ENCODE assay signal across 8 cellular contexts in genomic region chr21:32653326-32653901, GRCh38. TPM values are rescaled to one million over a fixed set of nuclear protein-coding genes. Genes with fewer than 3 reads are reported as not detected.
DNase-seq lines count a peak whose midpoint lies in the region; ATAC-seq, FAIRE-seq and TF ChIP-seq lines count a peak whose summit lies in the region.

No MANE protein-coding gene starts in this region.

- intact Hi-C loops in activated T-helper 2 cell treated with anti-CD3 and anti-CD28 coated beads, Interferon-gamma antibody, Interleukin-2, Interleukin-4, amounts not matched to agents 10 μg/mL and 5 μg/mL and 100 μg/mL, durations not matched to agents 14 hours and 24 hours and 36 hours (cut with micrococcal nuclease), result loop anchor here (2.0 to 5.0 kb wide), 2 partner anchors 73 to 119 kb away; partner anchors contain the start of gene PAXBP1
- intact Hi-C loops in sciatic nerve (cut with DNase I), result no loop called here

- FAIRE-seq in RCC 7860 (lab: Jason Lieb, UNC), result peak; percentile 50

- no peaks in the 10 kb centered on the region for H3K4me1 Mint-ChIP-seq in neural progenitor cell
- H3K4me1 Mint-ChIP-seq in activated T-helper 2 cell treated with anti-CD3 and anti-CD28 coated beads, Interferon-gamma antibody, Interleukin-2, Interleukin-4, amounts not matched to agents 10 μg/mL and 5 μg/mL and 100 μg/mL, durations not matched to agents 14 hours and 24 hours and 36 hours (ENCODE audit: low read depth), result peaks cover 24% of the 10 kb centered on the region

- H3K4me3 ChIP-seq in neural progenitor cell, result no peak overlapping the region

- no peak overlapping the region for H2AFZ ChIP-seq in neural progenitor cell (replicated peaks)

- no peak overlapping the region for H3K27ac ChIP-seq in neural progenitor cell

- no peaks in the 10 kb centered on the region for H3K9me3 ChIP-seq in neural progenitor cell (ENCODE audit: low read depth)

- no peaks in the 10 kb centered on the region for H4K20me1 ChIP-seq in neural progenitor cell (ENCODE audit: low read depth)

- no peak overlapping the region for H3K9ac ChIP-seq in neural progenitor cell

- no peaks in the 10 kb centered on the region for H3K9me3 Mint-ChIP-seq in neural progenitor cell
- H3K9me3 Mint-ChIP-seq in activated T-helper 2 cell treated with anti-CD3 and anti-CD28 coated beads, Interferon-gamma antibody, Interleukin-2, Interleukin-4, amounts not matched to agents 10 μg/mL and 5 μg/mL and 100 μg/mL, durations not matched to agents 14 hours and 24 hours and 36 hours, result no peaks in the 10 kb centered on the region

- H3K79me2 ChIP-seq in neural progenitor cell (ENCODE audit: low read depth), result no peaks in the 10 kb centered on the region

- no peaks in the 10 kb centered on the region for H3K27me3 ChIP-seq in neural progenitor cell

- H3F3A ChIP-seq in neural progenitor cell (ENCODE audit: low read depth), result no peaks in the 10 kb centered on the region

- TF ChIP-seq CTCF in neural progenitor cell (IDR thresholded peaks at IDR 0.05), result peak; percentile 81

- H3K36me3 Mint-ChIP-seq in neural progenitor cell, result no peaks in the 10 kb centered on the region
- H3K36me3 Mint-ChIP-seq in activated T-helper 2 cell treated with anti-CD3 and anti-CD28 coated beads, Interferon-gamma antibody, Interleukin-2, Interleukin-4, amounts not matched to agents 10 μg/mL and 5 μg/mL and 100 μg/mL, durations not matched to agents 14 hours and 24 hours and 36 hours (ENCODE audit: low read depth), result peaks cover 32% of the 10 kb centered on the region

- no peak overlapping the region for H3K4me2 ChIP-seq in neural progenitor cell

- H3K4me1 ChIP-seq in neural progenitor cell, result no peaks in the 10 kb centered on the region

- DNase-seq in NCI-H510A treated with DMSO at 0.1 percent for 48 hours (lab: John Stamatoyannopoulos, UW) (peak; percentile 80), NCI-H510A (lab: John Stamatoyannopoulos, UW) (no peak), RCC 7860 (ENCODE audit: low spot score) (peak; percentile 19), dermis blood vessel endothelial cell (peak; percentile 54), neural progenitor cell (ENCODE audit: low spot score) (peak; percentile 43), sciatic nerve (ENCODE audit: low spot score) (no peak)
- no peak for DNase-seq in activated T-helper 2 cell treated with anti-CD3 and anti-CD28 coated beads, Interferon-gamma antibody, Interleukin-2, Interleukin-4, amounts not matched to agents 10 μg/mL and 5 μg/mL and 100 μg/mL, durations not matched to agents 14 hours and 24 hours and 36 hours (ENCODE audit: low spot score)

- ATAC-seq in HG02759 (IDR thresholded peaks at IDR 0.05; ENCODE audit: unreplicated experiment) (peak; percentile 61), sciatic nerve (no peak)

- no peaks in the 10 kb centered on the region for H3K27me3 Mint-ChIP-seq in neural progenitor cell (ENCODE audit: insufficient read depth, low read depth)
- no peaks in the 10 kb centered on the region for H3K27me3 Mint-ChIP-seq in activated T-helper 2 cell treated with anti-CD3 and anti-CD28 coated beads, Interferon-gamma antibody, Interleukin-2, Interleukin-4, amounts not matched to agents 10 μg/mL and 5 μg/mL and 100 μg/mL, durations not matched to agents 14 hours and 24 hours and 36 hours (ENCODE audit: low read depth)

- H3K36me3 ChIP-seq in neural progenitor cell, result no peaks in the 10 kb centered on the region

- H3K27ac Mint-ChIP-seq in neural progenitor cell, result no peak overlapping the region
- no peak overlapping the region for H3K27ac Mint-ChIP-seq in activated T-helper 2 cell treated with anti-CD3 and anti-CD28 coated beads, Interferon-gamma antibody, Interleukin-2, Interleukin-4, amounts not matched to agents 10 μg/mL and 5 μg/mL and 100 μg/mL, durations not matched to agents 14 hours and 24 hours and 36 hours

- H3K4me3 Mint-ChIP-seq in neural progenitor cell, result no peak overlapping the region
- no peak overlapping the region for H3K4me3 Mint-ChIP-seq in activated T-helper 2 cell treated with anti-CD3 and anti-CD28 coated beads, Interferon-gamma antibody, Interleukin-2, Interleukin-4, amounts not matched to agents 10 μg/mL and 5 μg/mL and 100 μg/mL, durations not matched to agents 14 hours and 24 hours and 36 hours (ENCODE audit: low read depth)

RNA-seq across cellular contexts. Expression of gene CFAP298, which starts 41.2 kb away (rescaled TPM):
- total RNA-seq in dermis blood vessel endothelial cell, result 33.9 and 40.7 TPM in 2 replicates
- total RNA-seq in neural progenitor cell (ENCODE audit: low replicate concordance), result 44.0 and 52.0 TPM in 2 replicates
- total RNA-seq in activated T-helper 2 cell treated with anti-CD3 and anti-CD28 coated beads, Interferon-gamma antibody, Interleukin-2, Interleukin-4, amounts not matched to agents 10 μg/mL and 5 μg/mL and 100 μg/mL, durations not matched to agents 14 hours and 24 hours and 36 hours, result 44.5 and 48.6 TPM in 2 replicates
- total RNA-seq in sciatic nerve, result 27.4 TPM

Comparison
In these comparisons a context has a peak if more than half of its experiments do, and no peak if none do; other contexts are left out.
1. DNase-seq: peak in NCI-H510A treated with DMSO at 0.1 percent for 48 hours (single experiment), RCC 7860 (single experiment), dermis blood vessel endothelial cell (single experiment) and neural progenitor cell (single experiment); none in NCI-H510A (single experiment), activated T-helper 2 cell treated with anti-CD3 and anti-CD28 coated beads, Interferon-gamma antibody, Interleukin-2, Interleukin-4, amounts not matched to agents 10 μg/mL and 5 μg/mL and 100 μg/mL, durations not matched to agents 14 hours and 24 hours and 36 hours (single experiment) and sciatic nerve (single experiment).